In the genomic region with DNA sequence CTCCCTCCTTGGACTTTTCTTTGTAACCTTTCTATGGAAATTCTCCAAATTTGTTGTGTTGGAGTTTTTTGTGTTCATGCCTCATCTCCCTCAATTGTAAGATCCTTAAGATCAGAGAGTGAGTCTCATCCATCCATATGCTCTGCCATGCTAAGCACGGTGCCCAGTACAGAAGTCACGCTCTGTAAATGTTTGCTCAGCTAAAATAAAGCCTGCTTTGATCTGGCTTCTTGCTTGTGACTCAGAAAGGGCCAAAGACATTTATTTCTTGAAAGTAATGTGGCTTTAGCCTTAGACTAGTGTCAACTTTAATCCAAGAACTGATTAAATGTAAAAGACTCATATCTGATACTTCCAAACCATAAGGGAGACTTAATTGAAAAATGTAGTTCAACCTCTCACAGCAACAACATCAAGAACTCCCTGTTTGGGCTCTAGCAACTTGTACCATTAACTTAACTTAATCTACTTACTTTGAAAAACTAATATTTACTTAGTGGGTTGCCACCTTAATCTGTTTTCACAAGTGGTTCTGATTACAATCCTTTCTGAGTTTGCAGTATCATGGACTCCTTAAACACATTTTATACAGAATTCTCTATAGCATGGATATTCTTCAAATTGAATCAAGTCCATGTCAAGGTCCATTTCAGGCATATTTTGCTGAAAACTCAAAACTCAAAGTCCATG, we compare ENCODE assay signal across 17 cellular contexts.
DNase-seq lines count a peak whose midpoint lies in the region; ATAC-seq, FAIRE-seq and TF ChIP-seq lines count a peak whose summit lies in the region.
"Had no signal": no experiment of that assay in that cellular context is flagged by ENCODE, and none has a peak within 500 bp of the region (broad histone marks: within the 10 kb centered on the region; RNA-seq: fewer than 3 reads in every experiment).

No MANE protein-coding gene starts in this region.

- no peak for TF ChIP-seq EP300 in stomach (IDR thresholded peaks at IDR 0.05)

- intact Hi-C loops in left lung (cut with DNase I), result no loop called here
- intact Hi-C loops in stomach (cut with DNase I; ENCODE audit: low total_unique reads), result no loop called here
- intact Hi-C loops in vagina (cut with DNase I), result no loop called here

- H3K27ac ChIP-seq in VCaP (peak overlapping the region; percentile 88), left lung (no peak overlapping the region), stomach (peak overlapping the region in 4 of 5 donors; percentile 45 to 75 (median 62)), vagina (no peak overlapping the region)

- H3K4me3 ChIP-seq in left lung (no peak overlapping the region), stomach (no peak overlapping the region), vagina (no peak overlapping the region)

- TF ChIP-seq POLR2A in stomach (IDR thresholded peaks at IDR 0.05), result no peak
- TF ChIP-seq POLR2A in vagina (IDR thresholded peaks at IDR 0.05), result no peak

- ATAC-seq in left lung (peak; percentile 49), GM18511 (IDR thresholded peaks at IDR 0.05; ENCODE audit: unreplicated experiment) (no peak), GM18867 (IDR thresholded peaks at IDR 0.05; ENCODE audit: unreplicated experiment) (no peak)

- H3K4me1 ChIP-seq in left lung (peaks cover 0 to 15% of the 10 kb centered on the region in 2 donors), stomach (peaks cover 64 to 96% (median 78%) of the 10 kb centered on the region in 4 donors), vagina (peaks cover 22% of the 10 kb centered on the region)

- peak; percentile 40 for FAIRE-seq in GM19239 (lab: Jason Lieb, UNC)
- FAIRE-seq: D721Med, G401.6, H1 had no signal

- H3K36me3 ChIP-seq in left lung (peaks cover 0 to 65% of the 10 kb centered on the region in 2 donors), stomach (peaks cover 0 to 78% (median 47%) of the 10 kb centered on the region in 4 donors), vagina (peaks cover 0 to 24% of the 10 kb centered on the region in 2 donors)
- H3K36me3 ChIP-seq: BE2C had no signal

- no peaks in the 10 kb centered on the region for H3K27me3 ChIP-seq in left lung
- no peaks in the 10 kb centered on the region for H3K27me3 ChIP-seq in stomach
- H3K27me3 ChIP-seq in vagina, result no peaks in the 10 kb centered on the region
- H3K27me3 ChIP-seq: BE2C had no signal

- WGBS in stomach, 5 donors, result 15 to 54% (median 40%) methylated on average over 2 of the region's 2 CpGs

- no peak for DNase-seq in GM19239 (ENCODE audit: insufficient read length, low spot score)
- no peak for DNase-seq in left lung
- no peak for DNase-seq in stomach
- no peak for DNase-seq in vagina (ENCODE audit: extremely low spot score in 2 of 2)
- DNase-seq: BE2C; CD4-positive, alpha-beta memory T cell; DND-41; NCI-H1417; NCI-H1930; NCI-H526 treated with DMSO at 0.1 percent for 48 hours; SIG-M5 had no signal

- H3K9me3 ChIP-seq in left lung (no peaks in the 10 kb centered on the region), stomach (no peaks in the 10 kb centered on the region), vagina (no peaks in the 10 kb centered on the region)
- H3K9me3 ChIP-seq: BE2C had no signal

- TF ChIP-seq CTCF in VCaP (conservative IDR thresholded peaks at IDR 0.05), result no peak
- no peak for TF ChIP-seq CTCF in left lung (IDR thresholded peaks at IDR 0.05)
- no peak for TF ChIP-seq CTCF in stomach (IDR thresholded peaks at IDR 0.05)
- TF ChIP-seq CTCF in vagina (IDR thresholded peaks at IDR 0.05), result no peak

Comparison
In these comparisons a context has a peak if more than half of its experiments do, and no peak if none do; other contexts are left out.
1. H3K27ac ChIP-seq: peak in VCaP (single experiment) and stomach (4 of 5); none in left lung (0 of 2) and vagina (single experiment).